Comparison of ENCODE assay signal across 21 cellular contexts in genomic region chr4:88812420-88812819, GRCh38.
"Had no signal": no experiment of that assay in that cellular context is flagged by ENCODE, and none has a peak within 500 bp of the region (broad histone marks: within the 10 kb centered on the region; RNA-seq: fewer than 3 reads in every experiment).

No MANE protein-coding gene starts in this region.

- H3K36me3 ChIP-seq: brain microvascular endothelial cell, esophagus muscularis mucosa, sigmoid colon, thoracic aorta had no signal

- H3K4me3 Mint-ChIP-seq: activated CD8-positive, alpha-beta memory T cell treated with anti-CD3 and anti-CD28 coated beads, Interleukin-2, amount 10 ng/mL, durations not matched to agents 7 days and 5 days; activated CD8-positive, alpha-beta T cell treated with anti-CD3 and anti-CD28 coated beads for 36 hours; activated naive CD4-positive, alpha-beta T cell treated with anti-CD3 and anti-CD28 coated beads, Interleukin-2, amount 50 U/mL, for 24 hours; activated T-helper 1 cell treated with anti-CD3 and anti-CD28 coated beads, Interleukin-12 subunit alpha, Interleukin-12 subunit beta, Interleukin-2, Interleukin-4 antibody, amounts not matched to agents 30 ng/mL and 10 ng/mL and 1 ng/mL, durations not matched to agents 14 hours and 24 hours and 36 hours; naive B cell; stimulated activated naive B cell treated with anti-CD40 and anti-IgM and Interleukin-4, amounts not matched to agents 10 μg/mL and 1 μg/mL and 100 μg/mL, for 72 hours had no signal

- H3K9me3 ChIP-seq: esophagus muscularis mucosa, sigmoid colon, thoracic aorta had no signal

- H3K4me3 ChIP-seq: esophagus muscularis mucosa, sigmoid colon, thoracic aorta had no signal

- H3K27ac ChIP-seq: brain microvascular endothelial cell, esophagus muscularis mucosa, sigmoid colon, thoracic aorta had no signal

- H3K27me3 ChIP-seq: brain microvascular endothelial cell, esophagus muscularis mucosa, sigmoid colon had no signal

- H3K4me1 Mint-ChIP-seq: activated CD8-positive, alpha-beta memory T cell treated with anti-CD3 and anti-CD28 coated beads, Interleukin-2, amount 10 ng/mL, durations not matched to agents 7 days and 5 days; activated naive CD4-positive, alpha-beta T cell treated with anti-CD3 and anti-CD28 coated beads, Interleukin-2, amount 50 U/mL, for 24 hours; naive B cell; stimulated activated naive B cell treated with anti-CD40 and anti-IgM and Interleukin-4, amounts not matched to agents 10 μg/mL and 1 μg/mL and 100 μg/mL, for 72 hours had no signal

- H3K9me3 Mint-ChIP-seq: activated CD8-positive, alpha-beta T cell treated with anti-CD3 and anti-CD28 coated beads for 36 hours; activated naive CD4-positive, alpha-beta T cell treated with anti-CD3 and anti-CD28 coated beads, Interleukin-2, amount 50 U/mL, for 24 hours; activated T-helper 1 cell treated with anti-CD3 and anti-CD28 coated beads, Interleukin-12 subunit alpha, Interleukin-12 subunit beta, Interleukin-2, Interleukin-4 antibody, amounts not matched to agents 30 ng/mL and 10 ng/mL and 1 ng/mL, durations not matched to agents 14 hours and 24 hours and 36 hours; naive B cell; stimulated activated naive B cell treated with anti-CD40 and anti-IgM and Interleukin-4, amounts not matched to agents 10 μg/mL and 1 μg/mL and 100 μg/mL, for 72 hours had no signal

- H3K27me3 Mint-ChIP-seq: activated CD8-positive, alpha-beta T cell treated with anti-CD3 and anti-CD28 coated beads for 36 hours; naive B cell had no signal

- DNase-seq: activated CD4-positive, alpha-beta T cell treated with anti-CD3 and anti-CD28 coated beads for 48 hours; activated CD8-positive, alpha-beta memory T cell treated with anti-CD3 and anti-CD28 coated beads, Interleukin-2, amount 10 ng/mL, durations not matched to agents 7 days and 5 days; activated CD8-positive, alpha-beta T cell treated with anti-CD3 and anti-CD28 coated beads for 36 hours; activated gamma-delta T cell treated with Interleukin-2 at 50 U/mL for 16 hours; activated T-cell treated with anti-CD3 and anti-CD28 coated beads for 4 hours; aorta; brain microvascular endothelial cell; caudate nucleus; hypothalamus; left ventricle myocardium superior; mesenchymal stem cell; naive B cell; retina; sigmoid colon; stimulated activated CD4-positive, alpha-beta T cell treated with anti-CD3 and anti-CD28 coated beads, Interleukin-2, amount 100 ng/mL, for 48 hours; stimulated activated CD8-positive, alpha-beta memory T cell treated with anti-CD3 and anti-CD28 coated beads, Interleukin-4, amount 100 ng/mL, for 48 hours; stimulated activated naive B cell treated with anti-CD40 and anti-IgM and Interleukin-4, amounts not matched to agents 10 μg/mL and 1 μg/mL and 100 μg/mL, for 72 hours had no signal

- H3K27ac Mint-ChIP-seq: activated CD8-positive, alpha-beta memory T cell treated with anti-CD3 and anti-CD28 coated beads, Interleukin-2, amount 10 ng/mL, durations not matched to agents 7 days and 5 days; activated CD8-positive, alpha-beta T cell treated with anti-CD3 and anti-CD28 coated beads for 36 hours; activated naive CD4-positive, alpha-beta T cell treated with anti-CD3 and anti-CD28 coated beads, Interleukin-2, amount 50 U/mL, for 24 hours; activated T-helper 1 cell treated with anti-CD3 and anti-CD28 coated beads, Interleukin-12 subunit alpha, Interleukin-12 subunit beta, Interleukin-2, Interleukin-4 antibody, amounts not matched to agents 30 ng/mL and 10 ng/mL and 1 ng/mL, durations not matched to agents 14 hours and 24 hours and 36 hours; stimulated activated naive B cell treated with anti-CD40 and anti-IgM and Interleukin-4, amounts not matched to agents 10 μg/mL and 1 μg/mL and 100 μg/mL, for 72 hours had no signal

- ATAC-seq: activated CD8-positive, alpha-beta memory T cell treated with anti-CD3 and anti-CD28 coated beads, Interleukin-2, amount 10 ng/mL, durations not matched to agents 7 days and 5 days; activated CD8-positive, alpha-beta T cell treated with anti-CD3 and anti-CD28 coated beads for 36 hours; left ventricle myocardium superior; stimulated activated naive B cell treated with anti-CD40 and anti-IgM and Interleukin-4, amounts not matched to agents 10 μg/mL and 1 μg/mL and 100 μg/mL, for 72 hours had no signal

- H3K36me3 Mint-ChIP-seq: activated CD8-positive, alpha-beta memory T cell treated with anti-CD3 and anti-CD28 coated beads, Interleukin-2, amount 10 ng/mL, durations not matched to agents 7 days and 5 days; activated naive CD4-positive, alpha-beta T cell treated with anti-CD3 and anti-CD28 coated beads, Interleukin-2, amount 50 U/mL, for 24 hours; naive B cell; stimulated activated naive B cell treated with anti-CD40 and anti-IgM and Interleukin-4, amounts not matched to agents 10 μg/mL and 1 μg/mL and 100 μg/mL, for 72 hours had no signal
